In the genomic region with DNA sequence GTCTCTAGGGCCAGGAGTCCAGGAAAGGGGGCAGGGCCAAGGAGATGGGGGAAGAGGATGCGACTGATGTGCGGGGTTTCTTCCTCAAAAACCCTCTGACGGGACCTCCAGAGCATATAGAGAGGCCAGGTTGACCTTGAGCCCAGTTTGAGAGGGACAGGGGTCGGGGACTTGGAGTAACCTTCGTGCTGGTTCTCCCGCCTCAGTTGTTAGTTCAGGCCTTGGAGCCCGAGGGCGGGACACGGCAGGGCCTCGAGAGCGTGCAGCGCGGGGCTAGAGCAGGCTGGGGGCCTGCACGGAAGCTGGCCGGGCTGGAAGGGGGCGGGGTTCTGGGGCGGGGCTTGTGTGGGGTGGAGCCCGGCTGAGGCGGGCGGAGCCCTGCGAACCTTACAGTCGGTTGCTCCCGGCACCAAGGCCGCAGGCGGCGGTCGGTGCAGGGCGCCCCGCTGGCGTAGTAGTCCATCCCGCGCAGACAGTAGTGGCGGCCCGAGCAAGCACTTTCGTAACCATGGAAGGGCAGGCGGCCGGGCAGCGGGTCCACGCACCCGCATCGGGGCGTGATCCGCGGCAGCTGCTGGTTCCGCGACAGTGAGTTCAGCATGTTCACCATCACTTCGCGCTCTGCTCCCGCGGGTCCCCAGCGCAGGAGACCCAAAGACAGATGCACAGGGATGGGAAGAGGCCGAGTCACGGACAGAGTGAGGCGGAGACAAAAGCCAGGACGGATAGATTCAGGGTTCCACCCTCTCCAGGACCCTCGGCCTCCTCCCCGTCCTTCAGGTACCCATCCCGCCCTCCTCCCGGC, we compare ENCODE assay signal across 1 cellular context.
TF ChIP-seq lines count a peak whose summit lies in the region.

No MANE protein-coding gene starts in this region.

TF ChIP-seq in K562, 482 proteins besides CTCF, POLR2A, EP300 and RAD21 (continued from another document and continues in another):
- TF ChIP-seq COPS2 (conservative IDR thresholded peaks at IDR 0.05) (no peak), GTF2F1 (IDR thresholded peaks at IDR 0.05; ENCODE audit: low read depth, low read length) (no peak), PCBP1 (IDR thresholded peaks at IDR 0.05; ENCODE audit: low read depth, low read length, poor library complexity, severe bottlenecking) (no peak), CBFB (CRISPR knock-in tag; IDR thresholded peaks at IDR 0.05) (no peak), NR4A1 (CRISPR knock-in tag; IDR thresholded peaks at IDR 0.05) (no peak), NR4A1 (tag; IDR thresholded peaks at IDR 0.05) (0 out of 2 replicates have a peak, but pooled peaks have one; percentile 25), MAZ (CRISPR knock-in tag; conservative IDR thresholded peaks at IDR 0.05 in 1 of 2, IDR thresholded peaks at IDR 0.05 in 1 of 2) (peak in 1 of 2 experiments; percentile 19; a peak in 1 of 4 replicates), NCOR1 (IDR thresholded peaks at IDR 0.05) (no peak), ELF1 (tag; IDR thresholded peaks at IDR 0.05) (no peak), NR1H2 (CRISPR knock-in tag; IDR thresholded peaks at IDR 0.05) (no peak), L3MBTL2 (IDR thresholded peaks at IDR 0.05) (peak; percentile 91), POU5F1 (IDR thresholded peaks at IDR 0.05; ENCODE audit: borderline replicate concordance, low read depth, low read length, partially characterized antibody) (no peak), FOXA3 (CRISPR knock-in tag; conservative IDR thresholded peaks at IDR 0.05 in 1 of 2, IDR thresholded peaks at IDR 0.05 in 1 of 2) (no peak), NRF1 (conservative IDR thresholded peaks at IDR 0.05 in 1 of 2, IDR thresholded peaks at IDR 0.05 in 1 of 2) (peak; percentile 60 to 71), PHF20 (IDR thresholded peaks at IDR 0.05; ENCODE audit: partially characterized antibody) (peak; percentile 39), MYNN (IDR thresholded peaks at IDR 0.05) (peak; percentile 48; the same call in 1 of the 2 replicates), MYNN (CRISPR knock-in tag; IDR thresholded peaks at IDR 0.05) (no peak), PML (IDR thresholded peaks at IDR 0.05; ENCODE audit: low read length) (no peak)
- TF ChIP-seq, protein P1, sequence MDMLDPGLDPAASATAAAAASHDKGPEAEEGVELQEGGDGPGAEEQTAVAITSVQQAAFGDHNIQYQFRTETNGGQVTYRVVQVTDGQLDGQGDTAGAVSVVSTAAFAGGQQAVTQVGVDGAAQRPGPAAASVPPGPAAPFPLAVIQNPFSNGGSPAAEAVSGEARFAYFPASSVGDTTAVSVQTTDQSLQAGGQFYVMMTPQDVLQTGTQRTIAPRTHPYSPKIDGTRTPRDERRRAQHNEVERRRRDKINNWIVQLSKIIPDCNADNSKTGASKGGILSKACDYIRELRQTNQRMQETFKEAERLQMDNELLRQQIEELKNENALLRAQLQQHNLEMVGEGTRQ (CRISPR knock-in tag; IDR thresholded peaks at IDR 0.05) = no peak
- TF ChIP-seq, protein P2, sequence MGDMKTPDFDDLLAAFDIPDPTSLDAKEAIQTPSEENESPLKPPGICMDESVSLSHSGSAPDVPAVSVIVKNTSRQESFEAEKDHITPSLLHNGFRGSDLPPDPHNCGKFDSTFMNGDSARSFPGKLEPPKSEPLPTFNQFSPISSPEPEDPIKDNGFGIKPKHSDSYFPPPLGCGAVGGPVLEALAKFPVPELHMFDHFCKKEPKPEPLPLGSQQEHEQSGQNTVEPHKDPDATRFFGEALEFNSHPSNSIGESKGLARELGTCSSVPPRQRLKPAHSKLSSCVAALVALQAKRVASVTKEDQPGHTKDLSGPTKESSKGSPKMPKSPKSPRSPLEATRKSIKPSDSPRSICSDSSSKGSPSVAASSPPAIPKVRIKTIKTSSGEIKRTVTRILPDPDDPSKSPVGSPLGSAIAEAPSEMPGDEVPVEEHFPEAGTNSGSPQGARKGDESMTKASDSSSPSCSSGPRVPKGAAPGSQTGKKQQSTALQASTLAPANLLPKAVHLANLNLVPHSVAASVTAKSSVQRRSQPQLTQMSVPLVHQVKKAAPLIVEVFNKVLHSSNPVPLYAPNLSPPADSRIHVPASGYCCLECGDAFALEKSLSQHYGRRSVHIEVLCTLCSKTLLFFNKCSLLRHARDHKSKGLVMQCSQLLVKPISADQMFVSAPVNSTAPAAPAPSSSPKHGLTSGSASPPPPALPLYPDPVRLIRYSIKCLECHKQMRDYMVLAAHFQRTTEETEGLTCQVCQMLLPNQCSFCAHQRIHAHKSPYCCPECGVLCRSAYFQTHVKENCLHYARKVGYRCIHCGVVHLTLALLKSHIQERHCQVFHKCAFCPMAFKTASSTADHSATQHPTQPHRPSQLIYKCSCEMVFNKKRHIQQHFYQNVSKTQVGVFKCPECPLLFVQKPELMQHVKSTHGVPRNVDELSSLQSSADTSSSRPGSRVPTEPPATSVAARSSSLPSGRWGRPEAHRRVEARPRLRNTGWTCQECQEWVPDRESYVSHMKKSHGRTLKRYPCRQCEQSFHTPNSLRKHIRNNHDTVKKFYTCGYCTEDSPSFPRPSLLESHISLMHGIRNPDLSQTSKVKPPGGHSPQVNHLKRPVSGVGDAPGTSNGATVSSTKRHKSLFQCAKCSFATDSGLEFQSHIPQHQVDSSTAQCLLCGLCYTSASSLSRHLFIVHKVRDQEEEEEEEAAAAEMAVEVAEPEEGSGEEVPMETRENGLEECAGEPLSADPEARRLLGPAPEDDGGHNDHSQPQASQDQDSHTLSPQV (IDR thresholded peaks at IDR 0.05) = 0 out of 2 replicates have a peak, but pooled peaks have one; percentile 31
- TF ChIP-seq, protein P3, sequence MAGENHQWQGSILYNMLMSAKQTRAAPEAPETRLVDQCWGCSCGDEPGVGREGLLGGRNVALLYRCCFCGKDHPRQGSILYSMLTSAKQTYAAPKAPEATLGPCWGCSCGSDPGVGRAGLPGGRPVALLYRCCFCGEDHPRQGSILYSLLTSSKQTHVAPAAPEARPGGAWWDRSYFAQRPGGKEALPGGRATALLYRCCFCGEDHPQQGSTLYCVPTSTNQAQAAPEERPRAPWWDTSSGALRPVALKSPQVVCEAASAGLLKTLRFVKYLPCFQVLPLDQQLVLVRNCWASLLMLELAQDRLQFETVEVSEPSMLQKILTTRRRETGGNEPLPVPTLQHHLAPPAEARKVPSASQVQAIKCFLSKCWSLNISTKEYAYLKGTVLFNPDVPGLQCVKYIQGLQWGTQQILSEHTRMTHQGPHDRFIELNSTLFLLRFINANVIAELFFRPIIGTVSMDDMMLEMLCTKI (IDR thresholded peaks at IDR 0.05; ENCODE audit: partially characterized antibody) = no peak
- TF ChIP-seq, protein P4, sequence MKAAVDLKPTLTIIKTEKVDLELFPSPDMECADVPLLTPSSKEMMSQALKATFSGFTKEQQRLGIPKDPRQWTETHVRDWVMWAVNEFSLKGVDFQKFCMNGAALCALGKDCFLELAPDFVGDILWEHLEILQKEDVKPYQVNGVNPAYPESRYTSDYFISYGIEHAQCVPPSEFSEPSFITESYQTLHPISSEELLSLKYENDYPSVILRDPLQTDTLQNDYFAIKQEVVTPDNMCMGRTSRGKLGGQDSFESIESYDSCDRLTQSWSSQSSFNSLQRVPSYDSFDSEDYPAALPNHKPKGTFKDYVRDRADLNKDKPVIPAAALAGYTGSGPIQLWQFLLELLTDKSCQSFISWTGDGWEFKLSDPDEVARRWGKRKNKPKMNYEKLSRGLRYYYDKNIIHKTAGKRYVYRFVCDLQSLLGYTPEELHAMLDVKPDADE (conservative IDR thresholded peaks at IDR 0.05; ENCODE audit: control insufficient read depth, low read depth, low read length) = 0 out of 2 replicates have a peak, but pooled peaks have one; percentile 34
- TF ChIP-seq, protein P5, sequence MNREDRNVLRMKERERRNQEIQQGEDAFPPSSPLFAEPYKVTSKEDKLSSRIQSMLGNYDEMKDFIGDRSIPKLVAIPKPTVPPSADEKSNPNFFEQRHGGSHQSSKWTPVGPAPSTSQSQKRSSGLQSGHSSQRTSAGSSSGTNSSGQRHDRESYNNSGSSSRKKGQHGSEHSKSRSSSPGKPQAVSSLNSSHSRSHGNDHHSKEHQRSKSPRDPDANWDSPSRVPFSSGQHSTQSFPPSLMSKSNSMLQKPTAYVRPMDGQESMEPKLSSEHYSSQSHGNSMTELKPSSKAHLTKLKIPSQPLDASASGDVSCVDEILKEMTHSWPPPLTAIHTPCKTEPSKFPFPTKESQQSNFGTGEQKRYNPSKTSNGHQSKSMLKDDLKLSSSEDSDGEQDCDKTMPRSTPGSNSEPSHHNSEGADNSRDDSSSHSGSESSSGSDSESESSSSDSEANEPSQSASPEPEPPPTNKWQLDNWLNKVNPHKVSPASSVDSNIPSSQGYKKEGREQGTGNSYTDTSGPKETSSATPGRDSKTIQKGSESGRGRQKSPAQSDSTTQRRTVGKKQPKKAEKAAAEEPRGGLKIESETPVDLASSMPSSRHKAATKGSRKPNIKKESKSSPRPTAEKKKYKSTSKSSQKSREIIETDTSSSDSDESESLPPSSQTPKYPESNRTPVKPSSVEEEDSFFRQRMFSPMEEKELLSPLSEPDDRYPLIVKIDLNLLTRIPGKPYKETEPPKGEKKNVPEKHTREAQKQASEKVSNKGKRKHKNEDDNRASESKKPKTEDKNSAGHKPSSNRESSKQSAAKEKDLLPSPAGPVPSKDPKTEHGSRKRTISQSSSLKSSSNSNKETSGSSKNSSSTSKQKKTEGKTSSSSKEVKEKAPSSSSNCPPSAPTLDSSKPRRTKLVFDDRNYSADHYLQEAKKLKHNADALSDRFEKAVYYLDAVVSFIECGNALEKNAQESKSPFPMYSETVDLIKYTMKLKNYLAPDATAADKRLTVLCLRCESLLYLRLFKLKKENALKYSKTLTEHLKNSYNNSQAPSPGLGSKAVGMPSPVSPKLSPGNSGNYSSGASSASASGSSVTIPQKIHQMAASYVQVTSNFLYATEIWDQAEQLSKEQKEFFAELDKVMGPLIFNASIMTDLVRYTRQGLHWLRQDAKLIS (CRISPR knock-in tag; IDR thresholded peaks at IDR 0.05) = no peak
- TF ChIP-seq, protein P6, sequence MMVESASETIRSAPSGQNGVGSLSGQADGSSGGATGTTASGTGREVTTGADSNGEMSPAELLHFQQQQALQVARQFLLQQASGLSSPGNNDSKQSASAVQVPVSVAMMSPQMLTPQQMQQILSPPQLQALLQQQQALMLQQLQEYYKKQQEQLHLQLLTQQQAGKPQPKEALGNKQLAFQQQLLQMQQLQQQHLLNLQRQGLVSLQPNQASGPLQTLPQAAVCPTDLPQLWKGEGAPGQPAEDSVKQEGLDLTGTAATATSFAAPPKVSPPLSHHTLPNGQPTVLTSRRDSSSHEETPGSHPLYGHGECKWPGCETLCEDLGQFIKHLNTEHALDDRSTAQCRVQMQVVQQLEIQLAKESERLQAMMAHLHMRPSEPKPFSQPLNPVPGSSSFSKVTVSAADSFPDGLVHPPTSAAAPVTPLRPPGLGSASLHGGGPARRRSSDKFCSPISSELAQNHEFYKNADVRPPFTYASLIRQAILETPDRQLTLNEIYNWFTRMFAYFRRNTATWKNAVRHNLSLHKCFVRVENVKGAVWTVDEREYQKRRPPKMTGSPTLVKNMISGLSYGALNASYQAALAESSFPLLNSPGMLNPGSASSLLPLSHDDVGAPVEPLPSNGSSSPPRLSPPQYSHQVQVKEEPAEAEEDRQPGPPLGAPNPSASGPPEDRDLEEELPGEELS (CRISPR knock-in tag; IDR thresholded peaks at IDR 0.05; ENCODE audit: borderline replicate concordance) = 0 out of 2 replicates have a peak, but pooled peaks have one; percentile 43
- TF ChIP-seq, protein P7, sequence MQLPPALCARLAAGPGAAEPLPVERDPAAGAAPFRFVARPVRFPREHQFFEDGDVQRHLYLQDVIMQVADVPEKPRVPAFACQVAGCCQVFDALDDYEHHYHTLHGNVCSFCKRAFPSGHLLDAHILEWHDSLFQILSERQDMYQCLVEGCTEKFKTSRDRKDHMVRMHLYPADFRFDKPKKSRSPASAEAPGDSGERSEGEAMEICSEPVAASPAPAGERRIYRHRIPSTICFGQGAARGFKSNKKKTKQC (CRISPR knock-in tag; IDR thresholded peaks at IDR 0.05) = peak; percentile 64; the same call in 1 of the 2 replicates
- TF ChIP-seq, protein P8, sequence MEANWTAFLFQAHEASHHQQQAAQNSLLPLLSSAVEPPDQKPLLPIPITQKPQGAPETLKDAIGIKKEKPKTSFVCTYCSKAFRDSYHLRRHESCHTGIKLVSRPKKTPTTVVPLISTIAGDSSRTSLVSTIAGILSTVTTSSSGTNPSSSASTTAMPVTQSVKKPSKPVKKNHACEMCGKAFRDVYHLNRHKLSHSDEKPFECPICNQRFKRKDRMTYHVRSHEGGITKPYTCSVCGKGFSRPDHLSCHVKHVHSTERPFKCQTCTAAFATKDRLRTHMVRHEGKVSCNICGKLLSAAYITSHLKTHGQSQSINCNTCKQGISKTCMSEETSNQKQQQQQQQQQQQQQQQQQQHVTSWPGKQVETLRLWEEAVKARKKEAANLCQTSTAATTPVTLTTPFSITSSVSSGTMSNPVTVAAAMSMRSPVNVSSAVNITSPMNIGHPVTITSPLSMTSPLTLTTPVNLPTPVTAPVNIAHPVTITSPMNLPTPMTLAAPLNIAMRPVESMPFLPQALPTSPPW (CRISPR knock-in tag; IDR thresholded peaks at IDR 0.05) = peak; percentile 47; the same call in 1 of the 2 replicates
- TF ChIP-seq, protein P9, sequence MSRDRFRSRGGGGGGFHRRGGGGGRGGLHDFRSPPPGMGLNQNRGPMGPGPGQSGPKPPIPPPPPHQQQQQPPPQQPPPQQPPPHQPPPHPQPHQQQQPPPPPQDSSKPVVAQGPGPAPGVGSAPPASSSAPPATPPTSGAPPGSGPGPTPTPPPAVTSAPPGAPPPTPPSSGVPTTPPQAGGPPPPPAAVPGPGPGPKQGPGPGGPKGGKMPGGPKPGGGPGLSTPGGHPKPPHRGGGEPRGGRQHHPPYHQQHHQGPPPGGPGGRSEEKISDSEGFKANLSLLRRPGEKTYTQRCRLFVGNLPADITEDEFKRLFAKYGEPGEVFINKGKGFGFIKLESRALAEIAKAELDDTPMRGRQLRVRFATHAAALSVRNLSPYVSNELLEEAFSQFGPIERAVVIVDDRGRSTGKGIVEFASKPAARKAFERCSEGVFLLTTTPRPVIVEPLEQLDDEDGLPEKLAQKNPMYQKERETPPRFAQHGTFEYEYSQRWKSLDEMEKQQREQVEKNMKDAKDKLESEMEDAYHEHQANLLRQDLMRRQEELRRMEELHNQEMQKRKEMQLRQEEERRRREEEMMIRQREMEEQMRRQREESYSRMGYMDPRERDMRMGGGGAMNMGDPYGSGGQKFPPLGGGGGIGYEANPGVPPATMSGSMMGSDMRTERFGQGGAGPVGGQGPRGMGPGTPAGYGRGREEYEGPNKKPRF (IDR thresholded peaks at IDR 0.05; ENCODE audit: low read depth, low read length) = no peak
- TF ChIP-seq, protein P10, sequence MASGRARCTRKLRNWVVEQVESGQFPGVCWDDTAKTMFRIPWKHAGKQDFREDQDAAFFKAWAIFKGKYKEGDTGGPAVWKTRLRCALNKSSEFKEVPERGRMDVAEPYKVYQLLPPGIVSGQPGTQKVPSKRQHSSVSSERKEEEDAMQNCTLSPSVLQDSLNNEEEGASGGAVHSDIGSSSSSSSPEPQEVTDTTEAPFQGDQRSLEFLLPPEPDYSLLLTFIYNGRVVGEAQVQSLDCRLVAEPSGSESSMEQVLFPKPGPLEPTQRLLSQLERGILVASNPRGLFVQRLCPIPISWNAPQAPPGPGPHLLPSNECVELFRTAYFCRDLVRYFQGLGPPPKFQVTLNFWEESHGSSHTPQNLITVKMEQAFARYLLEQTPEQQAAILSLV (tag; IDR thresholded peaks at IDR 0.05) = no peak
- TF ChIP-seq, protein P11, sequence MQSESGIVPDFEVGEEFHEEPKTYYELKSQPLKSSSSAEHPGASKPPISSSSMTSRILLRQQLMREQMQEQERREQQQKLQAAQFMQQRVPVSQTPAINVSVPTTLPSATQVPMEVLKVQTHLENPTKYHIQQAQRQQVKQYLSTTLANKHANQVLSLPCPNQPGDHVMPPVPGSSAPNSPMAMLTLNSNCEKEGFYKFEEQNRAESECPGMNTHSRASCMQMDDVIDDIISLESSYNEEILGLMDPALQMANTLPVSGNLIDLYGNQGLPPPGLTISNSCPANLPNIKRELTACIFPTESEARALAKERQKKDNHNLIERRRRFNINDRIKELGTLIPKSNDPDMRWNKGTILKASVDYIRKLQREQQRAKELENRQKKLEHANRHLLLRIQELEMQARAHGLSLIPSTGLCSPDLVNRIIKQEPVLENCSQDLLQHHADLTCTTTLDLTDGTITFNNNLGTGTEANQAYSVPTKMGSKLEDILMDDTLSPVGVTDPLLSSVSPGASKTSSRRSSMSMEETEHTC (IDR thresholded peaks at IDR 0.05) = no peak
